In genomic region chr14:92631098-92631497, GRCh38 we compare ENCODE assay signal across 14 cellular contexts.
A peak's percentile ranks its signal among the peaks of the same experiment; 100 is the strongest.
DNase-seq lines count a peak whose midpoint lies in the region; ATAC-seq and TF ChIP-seq lines count a peak whose summit lies in the region.
"Had no signal": no experiment of that assay in that cellular context is flagged by ENCODE, and none has a peak within 500 bp of the region (broad histone marks: within the 10 kb centered on the region; RNA-seq: fewer than 3 reads in every experiment).

No MANE protein-coding gene starts in this region.

- H4K8ac ChIP-seq in IMR-90 (ENCODE audit: low read depth in 2 of 2, low read length in 2 of 2): no peak overlapping the region

- H3K4me3 ChIP-seq in IMR-90 (ENCODE audit: insufficient read depth, low read depth, low read length): no peak overlapping the region
- H3K4me3 ChIP-seq: A549, GM12878, GM23338 had no signal

- no peak overlapping the region for H3K56ac ChIP-seq in IMR-90 (ENCODE audit: extremely low read depth, insufficient read depth, low read length)

- peaks cover 14% of the 10 kb centered on the region for H3K9me3 ChIP-seq in IMR-90 (ENCODE audit: control insufficient read depth, insufficient read depth, low read length)
- H3K9me3 ChIP-seq: BE2C had no signal

- no CpG with 5 or more reads among the region's 4 CpGs for WGBS in IMR-90 (ENCODE audit: extremely low coverage in 2 of 2, insufficient read length in 1 of 2), 2 experiments

- H3K36me3 Mint-ChIP-seq in CD14-positive monocyte: peaks cover 41 to 60% of the 10 kb centered on the region in 2 donors
- H3K36me3 Mint-ChIP-seq in immature natural killer cell: peaks cover 24 to 32% (median 29%) of the 10 kb centered on the region in 3 donors
- peaks cover 13% of the 10 kb centered on the region for H3K36me3 Mint-ChIP-seq in osteocyte (ENCODE audit: unreplicated experiment)

- TF ChIP-seq CTCF in CD14-positive monocyte (IDR thresholded peaks at IDR 0.05) (no peak), IMR-90 (conservative IDR thresholded peaks at IDR 0.05; ENCODE audit: low read depth, low read length) (no peak), osteocyte (IDR thresholded peaks at IDR 0.05) (no peak)

- no peak overlapping the region for H2AK9ac ChIP-seq in IMR-90 (replicated peaks; ENCODE audit: low read depth, low read length, poor library complexity)

- H3K4me1 ChIP-seq in IMR-90 (ENCODE audit: control insufficient read depth, insufficient read depth, low read length): peaks cover 7% of the 10 kb centered on the region
- H3K4me1 ChIP-seq: BE2C, Caco-2 had no signal

- H3K9me1 ChIP-seq in IMR-90 (ENCODE audit: insufficient read depth, low read length): peaks cover 10% of the 10 kb centered on the region

- dilution Hi-C loops in IMR-90 (cut with HindIII; ENCODE audit: low sequenced_read_pairs, unreplicated experiment): no loop called here

- no peak overlapping the region for H3K23ac ChIP-seq in IMR-90 (ENCODE audit: low read depth, low read length)

- H2AFZ ChIP-seq in IMR-90 (replicated peaks; ENCODE audit: low read length, poor library complexity): no peak overlapping the region
- H2AFZ ChIP-seq: GM23338 had no signal

- H3K9me3 Mint-ChIP-seq in CD14-positive monocyte: peaks cover 17 to 25% (median 22%) of the 10 kb centered on the region in 7 donors
- peaks cover 4 to 17% (median 13%) of the 10 kb centered on the region in 6 donors for H3K9me3 Mint-ChIP-seq in immature natural killer cell
- H3K9me3 Mint-ChIP-seq in osteocyte (ENCODE audit: unreplicated experiment): peaks cover 11% of the 10 kb centered on the region

- H2BK20ac ChIP-seq in IMR-90 (ENCODE audit: low read depth, low read length): no peak overlapping the region

- H2AK5ac ChIP-seq in IMR-90 (ENCODE audit: low read depth, low read length): peak overlapping the region; percentile 61; the same call in 1 of the 2 replicates

- in situ Hi-C loops in IMR-90 (cut with MboI; ENCODE audit: low sequenced_read_pairs): no loop called here

- no TSS peak for BruUV-seq in IMR-90 (replicated peaks; lab: Mats Ljungman, UMichigan)

- H3K27ac ChIP-seq in IMR-90 (ENCODE audit: insufficient read depth, low read length): no peak overlapping the region

- H4K91ac ChIP-seq in IMR-90 (ENCODE audit: insufficient read depth, low read depth, low read length): no peak overlapping the region; the same call in 1 of the 2 replicates

- no peak overlapping the region for H4K5ac ChIP-seq in IMR-90 (ENCODE audit: low read depth, low read length)

- no peak for ATAC-seq in IMR-90 (ENCODE audit: low read depth)
- ATAC-seq in HG03354 (IDR thresholded peaks at IDR 0.05; ENCODE audit: poor library complexity, severe bottlenecking, unreplicated experiment): no peak
- ATAC-seq: A549, GM12878, GM23338 had no signal

- H3K4me2 ChIP-seq in IMR-90 (ENCODE audit: low read depth, low read length): no peak overlapping the region
- H3K4me2 ChIP-seq: A549, GM23338 had no signal

- no peak overlapping the region for H3K9ac ChIP-seq in IMR-90 (ENCODE audit: low read depth, low read length)

- H3K18ac ChIP-seq in IMR-90 (ENCODE audit: low read depth, low read length): no peak overlapping the region

- H3K27me3 Mint-ChIP-seq in CD14-positive monocyte (ENCODE audit: low read depth in 3 of 3): peaks cover 0 to 4% (median 0%) of the 10 kb centered on the region in 3 donors
- H3K27me3 Mint-ChIP-seq in immature natural killer cell (ENCODE audit: low read depth in 3 of 3): peaks cover 1 to 15% (median 2%) of the 10 kb centered on the region in 3 donors
- H3K27me3 Mint-ChIP-seq in osteocyte (ENCODE audit: unreplicated experiment): no peaks in the 10 kb centered on the region
- H3K27me3 Mint-ChIP-seq: CD8-positive, alpha-beta memory T cell had no signal

- no peak for TF ChIP-seq RAD21 in IMR-90 (IDR thresholded peaks at IDR 0.05; ENCODE audit: low read length)

- no peaks in the 10 kb centered on the region for H3K27me3 ChIP-seq in IMR-90 (ENCODE audit: control insufficient read depth, insufficient read depth, low read length)

- intact Hi-C loops in CD14-positive monocyte (cut with micrococcal nuclease) (no loop called here), IMR-90 (cut with micrococcal nuclease) (no loop called here)

- no peak overlapping the region for H2BK5ac ChIP-seq in IMR-90 (ENCODE audit: low read depth, low read length, poor library complexity, severe bottlenecking)

- peak overlapping the region; percentile 45; the same call in 1 of the 2 replicates for H3K4ac ChIP-seq in IMR-90 (ENCODE audit: low read depth, low read length)

- peaks cover 7 to 26% of the 10 kb centered on the region in 2 experiments; a peak in 3 of 4 replicates for H3K79me1 ChIP-seq in IMR-90 (ENCODE audit: low read depth in 1 of 2, low read length in 2 of 2)

- no peak for TF ChIP-seq POLR2A in IMR-90 (IDR thresholded peaks at IDR 0.05; ENCODE audit: low read depth, low read length)

- POLR2A ChIA-PET in IMR-90 (lab: Charles Lee; ENCODE audit: unreplicated experiment): no interaction called here

- H3K36me3 ChIP-seq in IMR-90 (ENCODE audit: control insufficient read depth, insufficient read depth, low read length): peaks cover 4% of the 10 kb centered on the region; the same call in 1 of the 2 replicates
- H3K36me3 ChIP-seq: BE2C had no signal

- no peak overlapping the region for H2BK15ac ChIP-seq in IMR-90 (ENCODE audit: low read depth, low read length)

- peak overlapping the region in 4 of 7 donors; percentile 57 to 89 (median 68) for H3K27ac Mint-ChIP-seq in CD14-positive monocyte
- H3K27ac Mint-ChIP-seq in immature natural killer cell: peak overlapping the region in 5 of 6 donors; percentile 25 to 76 (median 64)
- H3K27ac Mint-ChIP-seq in osteocyte (ENCODE audit: unreplicated experiment): no peak overlapping the region
- H3K27ac Mint-ChIP-seq: GM23338, H9 had no signal

- H3K4me1 Mint-ChIP-seq in CD14-positive monocyte (peaks cover 62% of the 10 kb centered on the region), immature natural killer cell (peaks cover 45 to 74% of the 10 kb centered on the region in 2 donors), osteocyte (ENCODE audit: unreplicated experiment) (peaks cover 7% of the 10 kb centered on the region)

- CTCF ChIA-PET in IMR-90 (lab: Yijun Ruan, JAX): no interaction called here

- no peak overlapping the region for H2BK120ac ChIP-seq in IMR-90 (ENCODE audit: low read depth, low read length)

- no peak overlapping the region for H3K4me3 Mint-ChIP-seq in CD14-positive monocyte
- no peak overlapping the region for H3K4me3 Mint-ChIP-seq in immature natural killer cell
- H3K4me3 Mint-ChIP-seq in osteocyte (ENCODE audit: unreplicated experiment): no peak overlapping the region
- H3K4me3 Mint-ChIP-seq: CD8-positive, alpha-beta memory T cell; GM23338; H9 had no signal

- DNase-seq in CD14-positive monocyte (ENCODE audit: low spot score) (peak; percentile 29), IMR-90 (no peak), immature natural killer cell (no peak), osteocyte (ENCODE audit: extremely low spot score, unreplicated experiment) (peak; percentile 76), DMS 273 treated with DMSO at 0.1 percent for 48 hours (lab: John Stamatoyannopoulos, UW) (no peak)
- no peak for DNase-seq in NK-92 treated with Interleukin-12 subunit alpha and Interleukin-12 subunit beta, amount 100 ng/mL, for 24 hours (lab: John Stamatoyannopoulos, UW)
- DNase-seq: BE2C; Caco-2; CD8-positive, alpha-beta memory T cell; H9 had no signal

- H4K20me1 ChIP-seq in IMR-90 (ENCODE audit: insufficient read depth, low read length): no peaks in the 10 kb centered on the region

- no peak overlapping the region for H3K14ac ChIP-seq in IMR-90 (replicated peaks; ENCODE audit: low read depth, low read length)

TF ChIP-seq in IMR-90, 13 proteins besides CTCF, POLR2A, EP300 and RAD21:
- TF ChIP-seq RCOR1 (IDR thresholded peaks at IDR 0.05; ENCODE audit: insufficient replicate concordance, low read length): no peak
- no peak for TF ChIP-seq CEBPB (IDR thresholded peaks at IDR 0.05; ENCODE audit: low read depth, low read length)
- TF ChIP-seq MAZ (IDR thresholded peaks at IDR 0.05; ENCODE audit: borderline replicate concordance, low read depth, low read length): no peak
- no peak for TF ChIP-seq ELK1 (IDR thresholded peaks at IDR 0.05; ENCODE audit: borderline replicate concordance, low read depth, low read length)
- TF ChIP-seq FOS (IDR thresholded peaks at IDR 0.05; ENCODE audit: low read depth, low read length): no peak
- no peak for TF ChIP-seq RFX5 (IDR thresholded peaks at IDR 0.05; ENCODE audit: low read depth, low read length)
- no peak for TF ChIP-seq CHD1 (IDR thresholded peaks at IDR 0.05; ENCODE audit: low read depth, low read length)
- TF ChIP-seq MAFK (IDR thresholded peaks at IDR 0.05; ENCODE audit: low read depth, low read length): no peak
- TF ChIP-seq BHLHE40 (IDR thresholded peaks at IDR 0.05; ENCODE audit: low read depth, low read length): no peak
- TF ChIP-seq SMC3 (IDR thresholded peaks at IDR 0.05; ENCODE audit: low read depth, low read length): no peak
- no peak for TF ChIP-seq NFE2L2 (IDR thresholded peaks at IDR 0.05; ENCODE audit: low read depth, low read length)
TF ChIP-seq in IMR-90: peak in this region for 0.

Comparison
In these comparisons a context has a peak if more than half of its experiments do, and no peak if none do; other contexts are left out.
1. DNase-seq: peak in CD14-positive monocyte (single experiment) and osteocyte (single experiment); none in IMR-90 (single experiment), immature natural killer cell (0 of 3), DMS 273 treated with DMSO at 0.1 percent for 48 hours (single experiment) and NK-92 treated with Interleukin-12 subunit alpha and Interleukin-12 subunit beta, amount 100 ng/mL, for 24 hours (single experiment).